In the genomic region with DNA sequence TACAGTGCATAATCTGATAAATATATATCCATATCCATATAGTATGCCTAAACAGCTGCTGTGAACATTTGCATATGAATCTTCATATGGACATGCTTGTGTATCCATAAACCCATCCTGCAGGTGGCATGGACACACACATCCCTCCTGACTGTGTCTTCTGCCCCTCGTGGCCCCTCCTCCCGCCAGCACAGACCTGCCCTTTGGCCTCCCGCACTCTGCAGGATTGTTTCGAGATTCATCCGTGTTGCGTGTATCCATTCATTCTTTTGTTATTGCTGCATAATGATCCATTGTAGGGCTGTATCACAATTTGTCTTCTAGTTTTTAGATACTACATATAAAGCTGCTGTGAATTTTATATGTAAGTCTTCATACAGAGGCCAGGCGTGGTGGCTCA, we compare ENCODE assay signal across 31 cellular contexts.
"Had no signal": no experiment of that assay in that cellular context is flagged by ENCODE, and none has a peak within 500 bp of the region (broad histone marks: within the 10 kb centered on the region; RNA-seq: fewer than 3 reads in every experiment).

No MANE protein-coding gene starts in this region.

- H3K27me3 ChIP-seq: adrenal gland, body of pancreas, breast epithelium, Peyer's patch, SJSA1 had no signal

- H3K9me3 Mint-ChIP-seq: activated CD4-positive, alpha-beta T cell treated with anti-CD3 and anti-CD28 coated beads, Interleukin-2, amount 10 ng/mL, durations not matched to agents 24 days and 14 days; activated naive CD4-positive, alpha-beta T cell treated with anti-CD3 and anti-CD28 coated beads, Interleukin-2, amount 50 U/mL, for 72 hours; activated T-cell treated with anti-CD3 and anti-CD28 coated beads, Interleukin-2, amount 50 U/mL, for 72 hours; activated T-helper 17 cell treated with anti-CD3 and anti-CD28 coated beads, Interleukin-2, amount 50 U/mL, for 72 hours; T-helper 1 cell treated with Interleukin-12 subunit alpha and Interleukin-12 subunit beta and Interleukin-4 antibody, amounts not matched to agents 30 μg/mL and 1 μg/mL, for 36 hours had no signal

- DNase-seq: activated CD4-positive, alpha-beta T cell treated with anti-CD3 and anti-CD28 coated beads for 1 hour; activated CD4-positive, alpha-beta T cell treated with anti-CD3 and anti-CD28 coated beads, Interleukin-2, amount 10 ng/mL, durations not matched to agents 24 days and 14 days; activated CD4-positive, alpha-beta T cell treated with anti-CD3 and anti-CD28 coated beads, Interleukin-2, amount 50 U/mL, for 4 hours; activated CD4-positive, CD25-positive, alpha-beta regulatory T cell; activated CD8-positive, alpha-beta T cell treated with anti-CD3 and anti-CD28 coated beads for 36 hours; activated gamma-delta T cell treated with Interleukin-2 at 50 U/mL for 16 hours; activated naive CD4-positive, alpha-beta T cell treated with anti-CD3 and anti-CD28 coated beads for 36 hours; activated T-cell treated with anti-CD3 and anti-CD28 coated beads, Interleukin-2, amount 50 U/mL, for 1 hour; activated T-cell treated with anti-CD3 and anti-CD28 coated beads, Interleukin-2, amount 50 U/mL, for 72 hours; adrenal gland; body of pancreas; central memory CD4-positive, alpha-beta T cell; NCI-H1092 treated with DMSO at 0.1 percent for 48 hours; NCI-H1417 treated with DMSO at 0.1 percent for 48 hours; NCI-H187 treated with DMSO at 0.1 percent for 48 hours; NCI-H2081; NCI-H2171 treated with DMSO at 0.1 percent for 48 hours; NCI-H345; NCI-H524 treated with DMSO at 0.1 percent for 48 hours; Peyer's patch; RPMI8226; SHP77 treated with DMSO at 0.1 percent for 48 hours; SK-N-SH; T1000; WERI-Rb-1 had no signal

- H3K9me3 ChIP-seq: adrenal gland, body of pancreas, Peyer's patch, SJSA1, SK-N-SH had no signal

- H3K27ac ChIP-seq: adrenal gland, body of pancreas, breast epithelium, KMS-11, Peyer's patch, SJSA1, WERI-Rb-1 had no signal

- H3K27me3 Mint-ChIP-seq: activated CD4-positive, alpha-beta T cell treated with anti-CD3 and anti-CD28 coated beads, Interleukin-2, amount 10 ng/mL, durations not matched to agents 24 days and 14 days; activated CD8-positive, alpha-beta T cell treated with anti-CD3 and anti-CD28 coated beads for 36 hours; activated T-helper 17 cell treated with anti-CD3 and anti-CD28 coated beads, Interleukin-2, amount 50 U/mL, for 72 hours had no signal

- H3K4me1 ChIP-seq: adrenal gland, body of pancreas, breast epithelium, Peyer's patch, SJSA1 had no signal

- H3K36me3 ChIP-seq: adrenal gland, breast epithelium, Peyer's patch had no signal

- H3K4me3 ChIP-seq: adrenal gland, body of pancreas, breast epithelium, Peyer's patch, SJSA1 had no signal

- H3K4me3 Mint-ChIP-seq: activated CD4-positive, alpha-beta T cell treated with anti-CD3 and anti-CD28 coated beads, Interleukin-2, amount 10 ng/mL, durations not matched to agents 24 days and 14 days; activated CD8-positive, alpha-beta T cell treated with anti-CD3 and anti-CD28 coated beads for 36 hours; activated naive CD4-positive, alpha-beta T cell treated with anti-CD3 and anti-CD28 coated beads for 36 hours; activated T-cell treated with anti-CD3 and anti-CD28 coated beads, Interleukin-2, amount 50 U/mL, for 72 hours; activated T-helper 17 cell treated with anti-CD3 and anti-CD28 coated beads, Interleukin-2, amount 50 U/mL, for 72 hours; T-helper 1 cell treated with Interleukin-12 subunit alpha and Interleukin-12 subunit beta and Interleukin-4 antibody, amounts not matched to agents 30 μg/mL and 1 μg/mL, for 36 hours had no signal

- H3K27ac Mint-ChIP-seq: activated CD4-positive, alpha-beta T cell treated with anti-CD3 and anti-CD28 coated beads, Interleukin-2, amount 10 ng/mL, durations not matched to agents 24 days and 14 days; activated CD8-positive, alpha-beta T cell treated with anti-CD3 and anti-CD28 coated beads for 36 hours; activated naive CD4-positive, alpha-beta T cell treated with anti-CD3 and anti-CD28 coated beads for 36 hours; T-helper 1 cell treated with Interleukin-12 subunit alpha and Interleukin-12 subunit beta and Interleukin-4 antibody, amounts not matched to agents 30 μg/mL and 1 μg/mL, for 36 hours had no signal
